ENCODE assay signal across 8 cellular contexts in genomic region chr7:140696024-140696678, GRCh38. TPM values are rescaled to one million over a fixed set of nuclear protein-coding genes. Genes with fewer than 3 reads are reported as not detected.
DNase-seq lines count a peak whose midpoint lies in the region; ATAC-seq, FAIRE-seq and TF ChIP-seq lines count a peak whose summit lies in the region.

No MANE protein-coding gene starts in this region.

- intact Hi-C loops in CD8-positive, alpha-beta T cell (cut with DNase I, micrococcal nuclease): loop anchor here (1.0 to 10.0 kb wide), 10 partner anchors 23 to 1041 kb away; partner anchors contain the start of genes AGK (in 1 of the 2), KDM7A (in 1 of the 2), MKRN1 (in 1 of the 2) and MRPS33 (in 1 of the 2)

- H3K36me3 ChIP-seq in CD8-positive, alpha-beta T cell (ENCODE audit: insufficient read depth, low read length): peaks cover 4% of the 10 kb centered on the region
- no peaks in the 10 kb centered on the region for H3K36me3 ChIP-seq in fibroblast of lung (ENCODE audit: control insufficient read depth, insufficient read depth, low read length)

- H3K79me2 ChIP-seq in fibroblast of lung (ENCODE audit: control insufficient read depth, insufficient read depth, low read length): peaks cover 37% of the 10 kb centered on the region

- H3K36me3 Mint-ChIP-seq in CD8-positive, alpha-beta T cell: peaks cover 32% of the 10 kb centered on the region
- H3K36me3 Mint-ChIP-seq in activated T-cell treated with anti-CD3 and anti-CD28 coated beads, Interleukin-2, amount 50 U/mL, for 24 hours (ENCODE audit: low read depth): peaks cover 70% of the 10 kb centered on the region
- peaks cover 0 to 15% (median 0%) of the 10 kb centered on the region in 3 donors for H3K36me3 Mint-ChIP-seq in naive thymus-derived CD8-positive, alpha-beta T cell
- H3K36me3 Mint-ChIP-seq in stimulated activated memory B cell treated with anti-CD40 and anti-IgM and Interleukin-4, amounts not matched to agents 10 μg/mL and 1 μg/mL and 100 μg/mL, for 72 hours: peaks cover 19% of the 10 kb centered on the region

- no peaks in the 10 kb centered on the region for H3K9me3 Mint-ChIP-seq in CD8-positive, alpha-beta T cell
- no peaks in the 10 kb centered on the region for H3K9me3 Mint-ChIP-seq in activated T-cell treated with anti-CD3 and anti-CD28 coated beads, Interleukin-2, amount 50 U/mL, for 24 hours
- H3K9me3 Mint-ChIP-seq in naive thymus-derived CD8-positive, alpha-beta T cell: no peaks in the 10 kb centered on the region
- H3K9me3 Mint-ChIP-seq in stimulated activated memory B cell treated with anti-CD40 and anti-IgM and Interleukin-4, amounts not matched to agents 10 μg/mL and 1 μg/mL and 100 μg/mL, for 72 hours: no peaks in the 10 kb centered on the region

- H3K9me3 ChIP-seq in CD8-positive, alpha-beta T cell (ENCODE audit: low read length): no peaks in the 10 kb centered on the region
- no peaks in the 10 kb centered on the region for H3K9me3 ChIP-seq in fibroblast of lung (ENCODE audit: control insufficient read depth, insufficient read depth, low read depth, low read length)

- DNase-seq in CD8-positive, alpha-beta T cell: peak; percentile 88 to 96 (median 94)
- DNase-seq in H54 (ENCODE audit: insufficient read length, low spot score) (peak; percentile 97), NCI-H774 (lab: John Stamatoyannopoulos, UW) (peak; percentile 88), fibroblast of lung (ENCODE audit: low read depth in 2 of 2) (peak; percentile 88 to 91)
- peak; percentile 97 for DNase-seq in activated T-cell treated with anti-CD3 and anti-CD28 coated beads, Interleukin-2, amount 50 U/mL, for 24 hours
- DNase-seq in naive thymus-derived CD8-positive, alpha-beta T cell: peak in 5 of 10 donors; percentile 87 to 95 (median 89)

- TF ChIP-seq CTCF in CD8-positive, alpha-beta T cell (IDR thresholded peaks at IDR 0.05): no peak
- TF ChIP-seq CTCF in fibroblast of lung (conservative IDR thresholded peaks at IDR 0.05 in 1 of 2, IDR thresholded peaks at IDR 0.05 in 1 of 2; ENCODE audit: low read depth in 1 of 2, low read length in 2 of 2): no peak

- FAIRE-seq in H54 (lab: Jason Lieb, UNC): no peak

- POLR2A ChIA-PET in CD8-positive, alpha-beta T cell (lab: Charles Lee): interaction anchor here (0.7 to 2.4 kb wide), 6 partner anchors 10 to 318 kb away, joined by 3 to 11 read pairs (median 4); partner anchors contain the start of genes ADCK2 and MRPS33
- POLR2A ChIA-PET in naive thymus-derived CD8-positive, alpha-beta T cell (lab: Charles Lee): interaction anchor here (0.6 to 2.4 kb wide), 11 partner anchors 18 to 931 kb away, joined by 3 to 14 read pairs (median 6); partner anchors contain the start of genes ADCK2, MKRN1 and MRPS33

- H3K4me1 ChIP-seq in CD8-positive, alpha-beta T cell (ENCODE audit: insufficient read depth, low read length): peaks cover 19% of the 10 kb centered on the region
- H3K4me1 ChIP-seq in fibroblast of lung (ENCODE audit: control insufficient read depth, extremely low read depth, insufficient read depth, low read length): peaks cover 4% of the 10 kb centered on the region

- H3K27me3 Mint-ChIP-seq in CD8-positive, alpha-beta T cell (ENCODE audit: low read depth): no peaks in the 10 kb centered on the region
- no peaks in the 10 kb centered on the region for H3K27me3 Mint-ChIP-seq in activated T-cell treated with anti-CD3 and anti-CD28 coated beads, Interleukin-2, amount 50 U/mL, for 24 hours
- H3K27me3 Mint-ChIP-seq in naive thymus-derived CD8-positive, alpha-beta T cell: no peaks in the 10 kb centered on the region
- no peaks in the 10 kb centered on the region for H3K27me3 Mint-ChIP-seq in stimulated activated memory B cell treated with anti-CD40 and anti-IgM and Interleukin-4, amounts not matched to agents 10 μg/mL and 1 μg/mL and 100 μg/mL, for 72 hours

- H3K4me3 Mint-ChIP-seq in CD8-positive, alpha-beta T cell: peak overlapping the region; percentile 97
- peak overlapping the region; percentile 91 for H3K4me3 Mint-ChIP-seq in activated T-cell treated with anti-CD3 and anti-CD28 coated beads, Interleukin-2, amount 50 U/mL, for 24 hours
- H3K4me3 Mint-ChIP-seq in naive thymus-derived CD8-positive, alpha-beta T cell: peak overlapping the region; percentile 92 to 100 (median 99)
- H3K4me3 Mint-ChIP-seq in stimulated activated memory B cell treated with anti-CD40 and anti-IgM and Interleukin-4, amounts not matched to agents 10 μg/mL and 1 μg/mL and 100 μg/mL, for 72 hours: peak overlapping the region; percentile 90

- H3K4me3 ChIP-seq in CD8-positive, alpha-beta T cell (ENCODE audit: low read depth, low read length): peak overlapping the region; percentile 100
- peak overlapping the region; percentile 71 to 95 (median 88) for H3K4me3 ChIP-seq in fibroblast of lung (replicated peaks in 1 of 4; ENCODE audit: control extremely low read depth in 1 of 4, insufficient read depth in 1 of 4, low read depth in 3 of 4, low read length in 4 of 4)

- CTCF ChIA-PET in CD8-positive, alpha-beta T cell (lab: Charles Lee): interaction anchor here (0.9 to 1.1 kb wide), 2 partner anchors 35 to 252 kb away, joined by 3 read pairs; no protein-coding TSS in a partner anchor

- H4K20me1 ChIP-seq in fibroblast of lung (ENCODE audit: control insufficient read depth, extremely low read depth, insufficient read depth, low read length): no peaks in the 10 kb centered on the region

- H3K9ac ChIP-seq in fibroblast of lung (ENCODE audit: insufficient read depth, low read length): peak overlapping the region; percentile 71

- H3K27ac ChIP-seq in CD8-positive, alpha-beta T cell (ENCODE audit: low read depth, low read length): peak overlapping the region; percentile 96
- H3K27ac ChIP-seq in fibroblast of lung (ENCODE audit: insufficient read depth, low read length): peak overlapping the region; percentile 90

- TF ChIP-seq POLR2A in H54 (IDR thresholded peaks at IDR 0.05; ENCODE audit: low read depth, low read length): no peak

- H3K4me2 ChIP-seq in fibroblast of lung (ENCODE audit: extremely low read depth, insufficient read depth, low read length): peak overlapping the region; percentile 79

- H3K4me1 Mint-ChIP-seq in CD8-positive, alpha-beta T cell (ENCODE audit: low read depth): peaks cover 42% of the 10 kb centered on the region
- peaks cover 46% of the 10 kb centered on the region for H3K4me1 Mint-ChIP-seq in activated T-cell treated with anti-CD3 and anti-CD28 coated beads, Interleukin-2, amount 50 U/mL, for 24 hours (ENCODE audit: low read depth)
- peaks cover 17 to 47% (median 42%) of the 10 kb centered on the region in 4 donors for H3K4me1 Mint-ChIP-seq in naive thymus-derived CD8-positive, alpha-beta T cell
- peaks cover 28% of the 10 kb centered on the region for H3K4me1 Mint-ChIP-seq in stimulated activated memory B cell treated with anti-CD40 and anti-IgM and Interleukin-4, amounts not matched to agents 10 μg/mL and 1 μg/mL and 100 μg/mL, for 72 hours

- no peaks in the 10 kb centered on the region for H3K27me3 ChIP-seq in CD8-positive, alpha-beta T cell (ENCODE audit: insufficient read depth, low read length)
- H3K27me3 ChIP-seq in fibroblast of lung (ENCODE audit: control insufficient read depth, insufficient read depth, low read length): no peaks in the 10 kb centered on the region

- H2AFZ ChIP-seq in fibroblast of lung (ENCODE audit: low read length): peak overlapping the region; percentile 91

- H3K27ac Mint-ChIP-seq in CD8-positive, alpha-beta T cell: peak overlapping the region; percentile 99
- H3K27ac Mint-ChIP-seq in activated T-cell treated with anti-CD3 and anti-CD28 coated beads, Interleukin-2, amount 50 U/mL, for 24 hours: peak overlapping the region; percentile 98
- H3K27ac Mint-ChIP-seq in naive thymus-derived CD8-positive, alpha-beta T cell: peak overlapping the region; percentile 95 to 99 (median 98)
- peak overlapping the region; percentile 90 for H3K27ac Mint-ChIP-seq in stimulated activated memory B cell treated with anti-CD40 and anti-IgM and Interleukin-4, amounts not matched to agents 10 μg/mL and 1 μg/mL and 100 μg/mL, for 72 hours

- peak; percentile 27 for ATAC-seq in CD8-positive, alpha-beta T cell
- peak in 1 of 2 donors; percentile 28 for ATAC-seq in naive thymus-derived CD8-positive, alpha-beta T cell
- no peak for ATAC-seq in stimulated activated memory B cell treated with anti-CD40 and anti-IgM and Interleukin-4, amounts not matched to agents 10 μg/mL and 1 μg/mL and 100 μg/mL, for 72 hours
- no peak for ATAC-seq in HG02623 (IDR thresholded peaks at IDR 0.05; ENCODE audit: unreplicated experiment)

RNA-seq across cellular contexts. Expression of gene NDUFB2, which starts 0.4 kb away (rescaled TPM):
- total RNA-seq in CD8-positive, alpha-beta T cell: 10 to 100 TPM; 83.9 to 84.5 TPM
- 44.9 and 116 TPM in 2 replicates for total RNA-seq in fibroblast of lung
- 283 and 307 TPM in 2 replicates for polyA plus RNA-seq in fibroblast of lung
- 363 and 375 TPM in 2 replicates for polyA plus RNA-seq in fibroblast of lung (2012)
- 98.1 and 104 TPM in 2 replicates for polyA minus RNA-seq in fibroblast of lung (ENCODE audit: low replicate concordance)
- total RNA-seq in naive thymus-derived CD8-positive, alpha-beta T cell: 100 to 1,000 TPM in 1 of 2 experiments, 10 to 100 TPM in 1; 98.5 to 103 TPM
- polyA plus RNA-seq in naive thymus-derived CD8-positive, alpha-beta T cell: 100 to 1,000 TPM; 434 to 524 (median 517) TPM

RNA-seq across cellular contexts. Expression of gene ADCK2, which starts 23.4 kb away (rescaled TPM):
- 10 to 100 TPM; 15.4 to 17.0 TPM for total RNA-seq in CD8-positive, alpha-beta T cell
- total RNA-seq in fibroblast of lung: 24.9 and 37.5 TPM in 2 replicates
- polyA plus RNA-seq in fibroblast of lung: 7.1 and 9.5 TPM in 2 replicates
- polyA plus RNA-seq in fibroblast of lung (2012): 7.9 and 11.0 TPM in 2 replicates
- 7.0 and 12.7 TPM in 2 replicates for polyA minus RNA-seq in fibroblast of lung (ENCODE audit: low replicate concordance)
- total RNA-seq in naive thymus-derived CD8-positive, alpha-beta T cell: 10 to 100 TPM; 16.4 to 17.1 TPM
- polyA plus RNA-seq in naive thymus-derived CD8-positive, alpha-beta T cell: 10 to 100 TPM; 25.2 to 28.5 (median 27.4) TPM

RNA-seq across cellular contexts. Expression of gene DENND2A, which starts 55.5 kb away (rescaled TPM):
- under 1 TPM in 1 of 2 experiments, not detected in 1; 0.27 TPM for total RNA-seq in CD8-positive, alpha-beta T cell
- total RNA-seq in fibroblast of lung: 39.0 and 40.8 TPM in 2 replicates
- polyA plus RNA-seq in fibroblast of lung: 25.8 and 30.6 TPM in 2 replicates
- 30.7 and 33.8 TPM in 2 replicates for polyA plus RNA-seq in fibroblast of lung (2012)
- 53.6 and 70.6 TPM in 2 replicates for polyA minus RNA-seq in fibroblast of lung (ENCODE audit: low replicate concordance)
- total RNA-seq in naive thymus-derived CD8-positive, alpha-beta T cell: under 1 TPM in 1 of 2 experiments, not detected in 1; 0.10 TPM
- polyA plus RNA-seq in naive thymus-derived CD8-positive, alpha-beta T cell: not detected

Comparison
In these comparisons a context has a peak if more than half of its experiments do, and no peak if none do; other contexts are left out.
1. RNA of gene DENND2A, which starts 55.5 kb away (total RNA-seq): 39.0 to 40.8 TPM in fibroblast of lung; 0.10 TPM in naive thymus-derived CD8-positive, alpha-beta T cell and 0.27 TPM in CD8-positive, alpha-beta T cell; every median in the first group is over 10 times any median in the second.
2. Peak in every context shown above with its lines, with median percentiles within 50 percentile points of each other: H3K27ac Mint-ChIP-seq and H3K4me3 Mint-ChIP-seq.